ENCODE assay signal across 8 cellular contexts in the genomic region with DNA sequence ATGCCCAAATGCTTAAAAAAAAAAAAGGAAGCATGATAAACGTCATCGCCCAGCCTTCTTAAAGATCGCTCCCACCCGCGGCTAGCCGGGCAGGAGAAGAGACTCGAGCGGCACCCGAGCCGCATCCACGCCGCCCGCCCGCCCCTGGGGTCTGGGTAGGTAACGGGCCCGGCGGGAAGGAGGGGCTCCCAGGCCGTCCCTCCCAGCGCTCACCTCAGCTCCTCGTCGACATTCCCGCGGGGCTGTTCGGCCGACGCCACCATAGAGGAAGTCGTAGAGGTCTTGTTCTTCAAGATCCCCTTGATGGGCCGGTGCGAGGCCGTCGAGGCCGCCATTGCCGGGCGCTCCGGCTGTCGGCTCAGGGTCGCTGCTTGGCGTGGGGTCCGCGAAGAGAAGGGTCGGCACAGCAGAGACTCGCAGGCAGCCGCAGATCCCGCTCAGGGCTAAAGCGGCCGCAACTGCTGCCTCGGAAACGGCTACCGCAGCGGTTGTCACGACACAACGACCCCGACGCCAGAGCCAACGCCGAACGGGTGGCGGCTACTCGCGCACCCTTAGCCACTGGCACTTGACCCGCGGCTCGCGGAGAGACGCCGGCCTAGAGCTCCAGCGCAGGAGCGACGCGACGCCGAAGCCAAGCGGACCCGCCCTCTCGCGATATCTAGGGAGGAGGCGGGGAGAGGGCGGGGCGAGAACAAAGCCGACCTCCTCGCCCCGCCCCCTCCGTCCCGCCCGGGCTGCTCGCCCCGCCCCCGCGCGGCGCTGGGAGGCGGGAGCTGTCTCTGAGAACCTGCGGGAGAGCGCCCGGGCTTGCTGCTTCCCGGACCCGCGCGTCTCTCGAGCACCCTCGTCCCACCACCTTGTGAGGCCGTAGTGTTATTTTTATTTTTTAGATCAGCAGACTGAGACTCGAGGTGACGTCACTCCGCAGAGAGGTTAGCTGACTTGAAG. TPM values are rescaled to one million over a fixed set of nuclear protein-coding genes. Genes with fewer than 3 reads are reported as not detected.
DNase-seq lines count a peak whose midpoint lies in the region; ATAC-seq, FAIRE-seq and TF ChIP-seq lines count a peak whose summit lies in the region.

A gene (minus strand): TSS at position 635 of the 951 bp plus-strand sequence. CDS start 300 bp downstream, at position 335.

- no peak for TF ChIP-seq CTCF in D721Med (IDR thresholded peaks at IDR 0.05; ENCODE audit: insufficient read depth, missing control alignments)
- TF ChIP-seq CTCF in OCI-LY3 (IDR thresholded peaks at IDR 0.05; ENCODE audit: low read depth, low read length) = no peak
- no peak for TF ChIP-seq CTCF in epithelial cell of esophagus (IDR thresholded peaks at IDR 0.05; ENCODE audit: insufficient read depth, low read depth, low read length, missing control alignments)

- peak within 1 kb of the TSS; percentile 83 for H3K9ac ChIP-seq in OCI-LY3 (ENCODE audit: low read length)

- H3K36me3 ChIP-seq in OCI-LY3 (replicated peaks; ENCODE audit: low read depth, low read length) = peaks cover 7% of the 10 kb centered on the region

- DNase-seq in D721Med (ENCODE audit: insufficient read length, low spot score) (peak; percentile 69), HuH-7.5 (ENCODE audit: low spot score) (peak; percentile 73), activated T-cell treated with anti-CD3 and anti-CD28 coated beads for 4 hours (peak; percentile 91), epithelial cell of esophagus (ENCODE audit: low read depth) (peak; percentile 91), mucosa of gallbladder (ENCODE audit: low spot score) (peak; percentile 93)
- peak; percentile 83 for DNase-seq in stimulated activated CD8-positive, alpha-beta memory T cell treated with anti-CD3 and anti-CD28 coated beads, Interleukin-4, amount 100 ng/mL, for 24 hours (ENCODE audit: low read depth)

- peaks cover 9% of the 10 kb centered on the region; the same call in 1 of the 2 replicates for H3K27me3 ChIP-seq in OCI-LY3 (ENCODE audit: low read depth, low read length)

- H3K79me2 ChIP-seq in OCI-LY3 (ENCODE audit: low read length) = peaks cover 51% of the 10 kb centered on the region

- FAIRE-seq in D721Med (lab: Jason Lieb, UNC) = no peak

- H3K4me3 ChIP-seq in OCI-LY3 (ENCODE audit: low read length) = peak within 1 kb of the TSS; percentile 87
- peak within 1 kb of the TSS; percentile 84 for H3K4me3 ChIP-seq in epithelial cell of esophagus (ENCODE audit: low read length)

- ATAC-seq in GM21526 (IDR thresholded peaks at IDR 0.05; ENCODE audit: low FRiP score, unreplicated experiment) = peak; percentile 61

- peak within 1 kb of the TSS; percentile 77 for H2AFZ ChIP-seq in OCI-LY3 (ENCODE audit: low read depth, low read length)

- peak within 1 kb of the TSS; percentile 96 for H3K4me2 ChIP-seq in OCI-LY3 (ENCODE audit: low read length)

- no peaks in the 10 kb centered on the region for H3K9me3 ChIP-seq in OCI-LY3 (ENCODE audit: insufficient read depth, low read length)

- peak within 1 kb of the TSS; percentile 83 for H3K27ac ChIP-seq in OCI-LY3 (ENCODE audit: low read length)

- H4K20me1 ChIP-seq in OCI-LY3 (ENCODE audit: insufficient read depth, low read length) = peaks cover 37% of the 10 kb centered on the region

- peaks cover 36% of the 10 kb centered on the region for H3K4me1 ChIP-seq in OCI-LY3 (ENCODE audit: low read length)

RNA-seq across cellular contexts. Expression of the gene that starts here (rescaled TPM):
- 68.1 TPM for total RNA-seq in mucosa of gallbladder

Comparison
In these comparisons a context has a peak if more than half of its experiments do, and no peak if none do; other contexts are left out.
1. Peak in every context shown above with its lines: DNase-seq, ATAC-seq, H3K4me3 ChIP-seq and H3K27ac ChIP-seq.